ENCODE assay signal across 2 cellular contexts in genomic region chr1:192342842-192343241, GRCh38.
TF ChIP-seq lines count a peak whose summit lies in the region.

No MANE protein-coding gene starts in this region.

TF ChIP-seq in A549, 52 proteins besides CTCF, POLR2A, EP300 and RAD21:
- TF ChIP-seq ZNF302 (CRISPR knock-in tag; IDR thresholded peaks at IDR 0.05), result no peak
- no peak for TF ChIP-seq SREBF2 (IDR thresholded peaks at IDR 0.05)
- TF ChIP-seq MAFK (IDR thresholded peaks at IDR 0.05; ENCODE audit: partially characterized antibody), result peak; percentile 8
- no peak for TF ChIP-seq HEYL (CRISPR knock-in tag; IDR thresholded peaks at IDR 0.05)
- no peak for TF ChIP-seq CBX2 (IDR thresholded peaks at IDR 0.05; ENCODE audit: borderline replicate concordance, low read depth)
- no peak for TF ChIP-seq NFE2L2 (conservative IDR thresholded peaks at IDR 0.05; ENCODE audit: low read length)
- no peak for TF ChIP-seq TP53 (CRISPR knock-in tag; IDR thresholded peaks at IDR 0.05)

TF ChIP-seq in IMR-90, 13 proteins besides CTCF, POLR2A, EP300 and RAD21:
- TF ChIP-seq BHLHE40 (IDR thresholded peaks at IDR 0.05; ENCODE audit: low read depth, low read length), result no peak
- no peak for TF ChIP-seq FOS (IDR thresholded peaks at IDR 0.05; ENCODE audit: low read depth, low read length)
- TF ChIP-seq RCOR1 (IDR thresholded peaks at IDR 0.05; ENCODE audit: insufficient replicate concordance, low read length), result no peak
- TF ChIP-seq NFE2L2 (IDR thresholded peaks at IDR 0.05; ENCODE audit: low read depth, low read length), result no peak
- TF ChIP-seq, protein P1, sequence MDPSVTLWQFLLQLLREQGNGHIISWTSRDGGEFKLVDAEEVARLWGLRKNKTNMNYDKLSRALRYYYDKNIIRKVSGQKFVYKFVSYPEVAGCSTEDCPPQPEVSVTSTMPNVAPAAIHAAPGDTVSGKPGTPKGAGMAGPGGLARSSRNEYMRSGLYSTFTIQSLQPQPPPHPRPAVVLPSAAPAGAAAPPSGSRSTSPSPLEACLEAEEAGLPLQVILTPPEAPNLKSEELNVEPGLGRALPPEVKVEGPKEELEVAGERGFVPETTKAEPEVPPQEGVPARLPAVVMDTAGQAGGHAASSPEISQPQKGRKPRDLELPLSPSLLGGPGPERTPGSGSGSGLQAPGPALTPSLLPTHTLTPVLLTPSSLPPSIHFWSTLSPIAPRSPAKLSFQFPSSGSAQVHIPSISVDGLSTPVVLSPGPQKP (IDR thresholded peaks at IDR 0.05; ENCODE audit: borderline replicate concordance, low read depth, low read length), result no peak
- TF ChIP-seq SMC3 (IDR thresholded peaks at IDR 0.05; ENCODE audit: low read depth, low read length), result no peak
- TF ChIP-seq USF2 (IDR thresholded peaks at IDR 0.05; ENCODE audit: low read depth, low read length), result no peak
- TF ChIP-seq RFX5 (IDR thresholded peaks at IDR 0.05; ENCODE audit: low read depth, low read length), result no peak
- TF ChIP-seq CEBPB (IDR thresholded peaks at IDR 0.05; ENCODE audit: low read depth, low read length), result no peak
- TF ChIP-seq MAZ (IDR thresholded peaks at IDR 0.05; ENCODE audit: borderline replicate concordance, low read depth, low read length), result no peak
- TF ChIP-seq MAFK (IDR thresholded peaks at IDR 0.05; ENCODE audit: low read depth, low read length), result no peak
- no peak for TF ChIP-seq MXI1 (IDR thresholded peaks at IDR 0.05; ENCODE audit: borderline replicate concordance, low read depth, low read length)
- TF ChIP-seq CHD1 (IDR thresholded peaks at IDR 0.05; ENCODE audit: low read depth, low read length), result no peak
TF ChIP-seq in IMR-90: peak in this region for 0.
